ENCODE assay signal across 10 cellular contexts in the genomic region with DNA sequence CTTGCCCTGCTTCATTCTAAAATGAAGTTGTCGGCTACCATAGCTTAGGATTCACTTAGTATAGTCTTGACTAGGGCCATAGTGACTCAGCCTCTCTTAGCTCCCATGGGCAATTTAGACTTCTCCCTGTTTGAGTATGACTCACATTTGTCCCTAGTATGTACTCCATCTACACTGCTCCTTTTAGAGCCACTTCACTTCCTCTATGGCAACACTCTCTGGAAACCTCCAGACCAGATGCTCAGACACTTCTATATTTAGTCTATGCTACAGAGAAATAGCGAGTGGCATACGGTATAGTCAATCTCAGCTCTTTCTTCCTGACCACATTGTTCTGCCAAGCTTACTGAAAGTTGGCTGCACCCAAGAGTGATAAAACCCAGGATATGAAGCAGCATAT. TPM values are rescaled to one million over a fixed set of nuclear protein-coding genes. Genes with fewer than 3 reads are reported as not detected.
A peak's percentile ranks its signal among the peaks of the same experiment; 100 is the strongest.
DNase-seq lines count a peak whose midpoint lies in the region; ATAC-seq and TF ChIP-seq lines count a peak whose summit lies in the region.
"Had no signal": no experiment of that assay in that cellular context is flagged by ENCODE, and none has a peak within 500 bp of the region (broad histone marks: within the 10 kb centered on the region; RNA-seq: fewer than 3 reads in every experiment).

No MANE protein-coding gene starts in this region.

- H3K36me3 Mint-ChIP-seq in activated CD4-positive, alpha-beta T cell treated with anti-CD3 and anti-CD28 coated beads for 36 hours (ENCODE audit: low read depth): no peaks in the 10 kb centered on the region

- peaks cover 2% of the 10 kb centered on the region for H3K4me1 Mint-ChIP-seq in activated CD4-positive, alpha-beta T cell treated with anti-CD3 and anti-CD28 coated beads for 36 hours

- no peak overlapping the region for H3K9ac ChIP-seq in KMS-11

- no peaks in the 10 kb centered on the region for H3K9me3 Mint-ChIP-seq in activated CD4-positive, alpha-beta T cell treated with anti-CD3 and anti-CD28 coated beads for 36 hours (ENCODE audit: low read depth)
- H3K9me3 Mint-ChIP-seq: neural crest cell; stimulated activated naive CD8-positive, alpha-beta T cell treated with anti-CD3 and anti-CD28 coated beads, Interleukin-15, Interleukin-2, amounts not matched to agents 100 ng/mL and 50 ng/mL, for 24 hours had no signal

- peak overlapping the region; percentile 48 for H3K4me2 ChIP-seq in KMS-11

- H3K36me3 ChIP-seq in KMS-11 (ENCODE audit: insufficient read depth) (no peaks in the 10 kb centered on the region), heart left ventricle (no peaks in the 10 kb centered on the region)

- WGBS in heart left ventricle, 4 donors: 13 to 33% (median 29%) methylated on average over 3 of the region's 3 CpGs

- H3K27me3 ChIP-seq in KMS-11 (ENCODE audit: insufficient read depth, low read depth): no peaks in the 10 kb centered on the region
- no peaks in the 10 kb centered on the region for H3K27me3 ChIP-seq in heart left ventricle

- in situ Hi-C loops in GM13977 (cut with MboI; ENCODE audit: low pct_unique_long_range_greater_than_20kb, low sequenced_read_pairs, unreplicated experiment): loop anchor here (25.0 kb wide), 1 partner anchor 482 kb away; no protein-coding TSS in a partner anchor

- DNase-seq in T1000 (lab: John Stamatoyannopoulos, UW): peak; percentile 18
- DNase-seq in heart left ventricle: no peak
- DNase-seq in superior temporal gyrus (ENCODE audit: extremely low spot score): peak; percentile 87
- no peak for DNase-seq in activated CD4-positive, alpha-beta T cell treated with anti-CD3 and anti-CD28 coated beads for 36 hours
- DNase-seq in GM13977 (ENCODE audit: low spot score): no peak
- DNase-seq: central memory CD4-positive, alpha-beta T cell had no signal

- TF ChIP-seq CTCF in KMS-11 (conservative IDR thresholded peaks at IDR 0.05; ENCODE audit: low read depth, low read length) (no peak), heart left ventricle (IDR thresholded peaks at IDR 0.05) (no peak), GM13977 (IDR thresholded peaks at IDR 0.05; ENCODE audit: extremely low read depth, insufficient read depth, missing control alignments) (no peak)

- no peak overlapping the region for H3K27ac Mint-ChIP-seq in activated CD4-positive, alpha-beta T cell treated with anti-CD3 and anti-CD28 coated beads for 36 hours
- H3K27ac Mint-ChIP-seq: stimulated activated naive CD8-positive, alpha-beta T cell treated with anti-CD3 and anti-CD28 coated beads, Interleukin-15, Interleukin-2, amounts not matched to agents 100 ng/mL and 50 ng/mL, for 24 hours had no signal

- H2AFZ ChIP-seq in KMS-11 (ENCODE audit: low read depth): peak overlapping the region; percentile 15; the same call in 1 of the 2 replicates

- no peak for TF ChIP-seq POLR2A in heart left ventricle (IDR thresholded peaks at IDR 0.05)

- ATAC-seq in heart left ventricle (peak; percentile 86 to 98 (median 94)), HG03280 (IDR thresholded peaks at IDR 0.05; ENCODE audit: unreplicated experiment) (no peak)
- no peak for ATAC-seq in activated CD4-positive, alpha-beta T cell treated with anti-CD3 and anti-CD28 coated beads for 36 hours

- CTCF ChIA-PET in activated CD4-positive, alpha-beta T cell treated with anti-CD3 and anti-CD28 coated beads for 36 hours (lab: Charles Lee): interaction anchor here (0.7 kb wide), 1 partner anchor 164 kb away, joined by 4 read pairs; no protein-coding TSS in a partner anchor

- H3K27ac ChIP-seq in KMS-11: peak overlapping the region; percentile 15; the same call in 1 of the 2 replicates
- peak overlapping the region in 4 of 12 donors; percentile 1 to 84 (median 55) for H3K27ac ChIP-seq in heart left ventricle

- H3K4me1 ChIP-seq in KMS-11 (ENCODE audit: low read depth, poor library complexity, severe bottlenecking) (peaks cover 20% of the 10 kb centered on the region), heart left ventricle (peaks cover 0 to 31% (median 9%) of the 10 kb centered on the region in 12 donors)

- no peak overlapping the region for H3K4me3 ChIP-seq in KMS-11 (IDR thresholded peaks at IDR 0.05; ENCODE audit: insufficient read depth, low read depth, low read length)
- H3K4me3 ChIP-seq in heart left ventricle: no peak overlapping the region

- no peaks in the 10 kb centered on the region for H4K20me1 ChIP-seq in KMS-11 (ENCODE audit: insufficient read depth)

- no peak overlapping the region for H3K4me3 Mint-ChIP-seq in activated CD4-positive, alpha-beta T cell treated with anti-CD3 and anti-CD28 coated beads for 36 hours
- H3K4me3 Mint-ChIP-seq: neural crest cell; stimulated activated naive CD8-positive, alpha-beta T cell treated with anti-CD3 and anti-CD28 coated beads, Interleukin-15, Interleukin-2, amounts not matched to agents 100 ng/mL and 50 ng/mL, for 24 hours had no signal

- POLR2A ChIA-PET in activated CD4-positive, alpha-beta T cell treated with anti-CD3 and anti-CD28 coated beads for 36 hours (lab: Charles Lee): no interaction called here

- H3K9me3 ChIP-seq in heart left ventricle: no peaks in the 10 kb centered on the region

- intact Hi-C loops in heart left ventricle (cut with DNase I): loop anchor here in 9 of 10 donors (10.0 kb wide), 5 partner anchors 379 to 569 kb away; no protein-coding TSS in a partner anchor
- intact Hi-C loops in activated CD4-positive, alpha-beta T cell treated with anti-CD3 and anti-CD28 coated beads for 36 hours (cut with DNase I, micrococcal nuclease): loop anchor here (5.0 to 10.0 kb wide), 2 partner anchors 487 to 489 kb away; no protein-coding TSS in a partner anchor

- H3K79me2 ChIP-seq in KMS-11 (ENCODE audit: insufficient read depth, low read depth): no peaks in the 10 kb centered on the region

- peaks cover 17% of the 10 kb centered on the region for H3K27me3 Mint-ChIP-seq in activated CD4-positive, alpha-beta T cell treated with anti-CD3 and anti-CD28 coated beads for 36 hours

RNA-seq across cellular contexts. Expression of gene MEPE, which starts 11.2 kb away (rescaled TPM):
- not detected for total RNA-seq in heart left ventricle
- not detected for polyA plus RNA-seq in heart left ventricle
- total RNA-seq in activated CD4-positive, alpha-beta T cell treated with anti-CD3 and anti-CD28 coated beads for 36 hours: not detected
- total RNA-seq: neural crest cell had no signal

RNA-seq across cellular contexts. Expression of gene IBSP, which starts 44.6 kb away (rescaled TPM):
- total RNA-seq in heart left ventricle: under 1 TPM in 2 of 9 donors, not detected in 7; 0.19 to 0.50 TPM
- polyA plus RNA-seq in heart left ventricle: not detected
- not detected for total RNA-seq in activated CD4-positive, alpha-beta T cell treated with anti-CD3 and anti-CD28 coated beads for 36 hours
- total RNA-seq: neural crest cell had no signal

Comparison
In these comparisons a context has a peak if more than half of its experiments do, and no peak if none do; other contexts are left out.
1. DNase-seq: peak in T1000 (single experiment) and superior temporal gyrus (single experiment); none in heart left ventricle (0 of 5), activated CD4-positive, alpha-beta T cell treated with anti-CD3 and anti-CD28 coated beads for 36 hours (single experiment) and GM13977 (single experiment).
2. ATAC-seq: peak in heart left ventricle (4 of 4); none in activated CD4-positive, alpha-beta T cell treated with anti-CD3 and anti-CD28 coated beads for 36 hours (single experiment) and HG03280 (single experiment).